2 cellular contexts compared by ENCODE assay signal in genomic region chr20:62688855-62689460, GRCh38.
TF ChIP-seq lines count a peak whose summit lies in the region.

No MANE protein-coding gene starts in this region.

TF ChIP-seq in IMR-90, 13 proteins besides CTCF, POLR2A, EP300 and RAD21:
- TF ChIP-seq SMC3 (IDR thresholded peaks at IDR 0.05; ENCODE audit: low read depth, low read length), result peak; percentile 40
- no peak for TF ChIP-seq MAFK (IDR thresholded peaks at IDR 0.05; ENCODE audit: low read depth, low read length)

TF ChIP-seq in K562, 482 proteins besides CTCF, POLR2A, EP300 and RAD21:
- TF ChIP-seq ZNF57 (CRISPR knock-in tag; IDR thresholded peaks at IDR 0.05), result no peak
- no peak for TF ChIP-seq HINFP (tag; conservative IDR thresholded peaks at IDR 0.05; ENCODE audit: low read depth)
- no peak for TF ChIP-seq ETV6 (IDR thresholded peaks at IDR 0.05; ENCODE audit: borderline replicate concordance in 1 of 2, low read depth in 2 of 2, low read length in 1 of 2)
- TF ChIP-seq ETV6 (CRISPR knock-in tag; IDR thresholded peaks at IDR 0.05; ENCODE audit: borderline replicate concordance), result no peak
- TF ChIP-seq ZNF277 (CRISPR knock-in tag; IDR thresholded peaks at IDR 0.05; ENCODE audit: borderline replicate concordance), result no peak
- TF ChIP-seq ZNF449 (CRISPR knock-in tag; IDR thresholded peaks at IDR 0.05), result no peak
- no peak for TF ChIP-seq CBFA2T2 (conservative IDR thresholded peaks at IDR 0.05)
- TF ChIP-seq CCNT2 (IDR thresholded peaks at IDR 0.05; ENCODE audit: borderline replicate concordance, extremely low read depth, insufficient read length, low read depth, low read length), result no peak
- no peak for TF ChIP-seq TEAD2 (tag; IDR thresholded peaks at IDR 0.05)
- no peak for TF ChIP-seq CC2D1A (IDR thresholded peaks at IDR 0.05)
- no peak for TF ChIP-seq MCM3 (IDR thresholded peaks at IDR 0.05)
- TF ChIP-seq SMARCE1 (IDR thresholded peaks at IDR 0.05), result no peak
